ENCODE assay signal across 2 cellular contexts in the genomic region with DNA sequence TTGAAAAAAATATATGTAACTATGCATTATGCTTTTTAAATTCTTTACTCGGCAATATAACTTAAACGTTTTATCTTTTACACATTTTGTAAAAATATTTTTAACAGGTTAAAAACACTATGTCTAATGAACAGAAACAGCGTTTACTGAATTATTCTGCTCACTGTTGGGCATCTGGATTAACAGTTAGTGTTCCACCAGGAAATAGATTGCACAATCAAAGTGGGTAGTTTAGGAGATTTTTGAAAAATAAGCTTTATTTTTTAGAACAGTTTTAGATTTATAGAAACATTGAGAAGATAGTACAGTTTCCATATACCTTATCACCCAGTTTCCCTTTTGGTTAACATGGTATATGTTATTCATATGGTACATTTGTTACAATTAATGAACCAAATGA.
A peak's percentile ranks its signal among the peaks of the same experiment; 100 is the strongest.
TF ChIP-seq lines count a peak whose summit lies in the region.

No MANE protein-coding gene starts in this region.

TF ChIP-seq in HepG2, 621 proteins besides CTCF, POLR2A, EP300 and RAD21:
- TF ChIP-seq ZNF12 (CRISPR knock-in tag; IDR thresholded peaks at IDR 0.05) (no peak), CCAR2 (optimal IDR thresholded peaks at IDR 0.05; ENCODE audit: low read depth, low read length) (no peak), CEBPB (IDR thresholded peaks at IDR 0.05; ENCODE audit: borderline replicate concordance, low read depth, low read length) (peak; percentile 60)

TF ChIP-seq in endothelial cell of umbilical vein, 7 proteins besides CTCF, POLR2A, EP300 and RAD21:
- no peak for TF ChIP-seq EZH2 (IDR thresholded peaks at IDR 0.05; ENCODE audit: borderline replicate concordance, low read depth, low read length, severe bottlenecking)
- no peak for TF ChIP-seq MAX (IDR thresholded peaks at IDR 0.05; ENCODE audit: insufficient read depth, insufficient read length)
- TF ChIP-seq POLR2AphosphoS5 (IDR thresholded peaks at IDR 0.05; ENCODE audit: insufficient read depth, low read depth, low read length), result no peak
- no peak for TF ChIP-seq FOS (IDR thresholded peaks at IDR 0.05; ENCODE audit: borderline replicate concordance, insufficient read depth, low read length)
- TF ChIP-seq GATA2 (IDR thresholded peaks at IDR 0.05; ENCODE audit: insufficient read depth, insufficient read length, low read depth, low read length), result no peak
- no peak for TF ChIP-seq MYC (IDR thresholded peaks at IDR 0.05; ENCODE audit: low read depth, low read length)
- TF ChIP-seq JUN (IDR thresholded peaks at IDR 0.05; ENCODE audit: borderline replicate concordance, insufficient read depth, insufficient read length, low read depth), result no peak
TF ChIP-seq in endothelial cell of umbilical vein: peak in this region for 0.
